Comparison of ENCODE assay signal across 16 cellular contexts in the genomic region with DNA sequence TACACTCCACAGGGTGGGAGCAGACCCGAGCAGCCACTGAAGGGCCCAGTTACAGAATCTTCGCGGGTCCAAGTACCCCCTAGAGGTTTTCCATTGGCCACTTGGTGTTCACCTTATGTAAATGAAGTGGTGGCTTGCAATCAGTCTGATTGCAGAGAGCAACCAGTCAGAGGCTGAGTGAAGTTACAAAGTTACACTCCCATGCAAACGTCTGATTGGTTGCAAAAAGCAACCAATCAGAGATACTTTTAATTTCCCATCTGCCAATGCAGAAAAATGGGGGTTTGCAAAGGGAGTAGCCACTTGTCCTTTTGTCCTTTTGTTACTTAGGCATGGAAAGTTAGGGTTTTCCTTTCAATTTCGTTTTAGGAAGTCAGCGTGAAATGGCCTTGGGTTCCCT. TPM values are rescaled to one million over a fixed set of nuclear protein-coding genes. Genes with fewer than 3 reads are reported as not detected.
DNase-seq lines count a peak whose midpoint lies in the region; FAIRE-seq and TF ChIP-seq lines count a peak whose summit lies in the region.
"Had no signal": no experiment of that assay in that cellular context is flagged by ENCODE, and none has a peak within 500 bp of the region (broad histone marks: within the 10 kb centered on the region; RNA-seq: fewer than 3 reads in every experiment).

No MANE protein-coding gene starts in this region.

- in situ Hi-C loops in GM13976 (cut with MboI; ENCODE audit: low sequenced_read_pairs, unreplicated experiment): no loop called here

- H3K9me3 ChIP-seq in small intestine (ENCODE audit: control insufficient read depth, low read depth): no peaks in the 10 kb centered on the region
- H3K9me3 ChIP-seq: A549, BE2C had no signal

- DNase-seq in HTR-8/SVneo (ENCODE audit: insufficient read length, low spot score) (no peak), M059J (ENCODE audit: low read depth) (peak; percentile 53), RPMI7951 (ENCODE audit: low read depth) (peak; percentile 26), small intestine (peak; percentile 40), GM13976 (ENCODE audit: low spot score) (no peak), globus pallidus (ENCODE audit: low spot score) (no peak)
- DNase-seq: BE2C; CD4-positive, alpha-beta memory T cell; DND-41; GDM1; GM23248 had no signal

- no peaks in the 10 kb centered on the region for H3K4me1 ChIP-seq in small intestine (ENCODE audit: control insufficient read depth in 2 of 2, insufficient read depth in 1 of 2, low read depth in 1 of 2, low read length in 1 of 2)
- H3K4me1 ChIP-seq: A549, BE2C had no signal

- no peak overlapping the region for H3K4me3 ChIP-seq in small intestine (ENCODE audit: low read depth in 1 of 2, low read length in 2 of 2)
- H3K4me3 ChIP-seq: A549, GM23248 had no signal

- no peak overlapping the region for H3K27ac ChIP-seq in small intestine (ENCODE audit: low read depth in 1 of 2, low read length in 1 of 2)
- H3K27ac ChIP-seq: A549, C4-2B, GM23248, HL-60 had no signal

- 40 to 70% (median 48%) methylated on average over 6 of the region's 6 CpGs for WGBS in small intestine, 3 donors

- peak; percentile 26 for FAIRE-seq in HTR-8/SVneo (lab: Jason Lieb, UNC)
- FAIRE-seq in small intestine (lab: Jason Lieb, UNC): no peak
- FAIRE-seq: GM12892, H54 had no signal

- no peak for TF ChIP-seq CTCF in GM13976 (IDR thresholded peaks at IDR 0.05; ENCODE audit: borderline replicate concordance, control extremely low read depth, extremely low read depth, insufficient read depth, missing control alignments)

- H3K27me3 ChIP-seq in small intestine (ENCODE audit: control insufficient read depth in 2 of 2, insufficient read depth in 2 of 2, low read length in 2 of 2): no peaks in the 10 kb centered on the region
- H3K27me3 ChIP-seq: BE2C had no signal

- no peaks in the 10 kb centered on the region for H3K36me3 ChIP-seq in small intestine (ENCODE audit: control insufficient read depth in 2 of 2, insufficient read depth in 2 of 2, low read length in 2 of 2)
- H3K36me3 ChIP-seq: BE2C had no signal

RNA-seq across cellular contexts. Expression of a gene that starts 27.0 kb away (rescaled TPM):
- total RNA-seq in M059J (2014; rRNA removed; shearing (Covaris generic)): 3.3 and 8.9 TPM in 2 replicates
- 2.1 and 2.9 TPM in 2 replicates for total RNA-seq in RPMI7951 (2014; rRNA removed; shearing (Covaris generic))
- polyA plus RNA-seq in small intestine: 1 to 10 TPM; 4.9 to 5.0 (median 4.9) TPM

Comparison
In these comparisons a context has a peak if more than half of its experiments do, and no peak if none do; other contexts are left out.
1. DNase-seq: peak in M059J (single experiment), RPMI7951 (single experiment) and small intestine (single experiment); none in HTR-8/SVneo (single experiment), GM13976 (single experiment) and globus pallidus (single experiment).